17 cellular contexts compared by ENCODE assay signal in the genomic region with DNA sequence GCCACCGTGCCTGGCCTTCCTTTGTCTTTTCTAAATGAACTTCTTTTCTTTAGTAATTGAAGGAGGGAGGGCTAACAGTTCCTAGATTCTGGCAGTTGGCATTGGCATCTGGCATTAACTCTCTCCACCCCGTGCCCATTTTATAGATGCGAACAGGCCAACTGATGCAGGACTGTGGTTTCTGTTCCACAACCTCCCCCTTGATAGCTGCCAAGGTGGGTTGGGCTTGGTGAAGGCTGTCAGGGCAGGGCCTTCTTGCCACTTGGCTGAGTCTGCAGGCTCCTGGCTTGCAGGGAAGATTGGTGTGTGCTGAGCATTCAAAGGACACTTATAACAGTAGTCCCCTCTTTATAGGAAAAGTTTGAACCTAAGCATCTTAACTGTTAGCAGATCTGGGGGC. TPM values are rescaled to one million over a fixed set of nuclear protein-coding genes. Genes with fewer than 3 reads are reported as not detected.
DNase-seq lines count a peak whose midpoint lies in the region; ATAC-seq, FAIRE-seq and TF ChIP-seq lines count a peak whose summit lies in the region.
"Had no signal": no experiment of that assay in that cellular context is flagged by ENCODE, and none has a peak within 500 bp of the region (broad histone marks: within the 10 kb centered on the region; RNA-seq: fewer than 3 reads in every experiment).

No MANE protein-coding gene starts in this region.

- no peaks in the 10 kb centered on the region for H3K9me3 Mint-ChIP-seq in progenitor cell of endocrine pancreas (ENCODE audit: low read depth)
- H3K9me3 Mint-ChIP-seq: T-cell had no signal

- H3K36me3 ChIP-seq in MG63 (no peaks in the 10 kb centered on the region), mammary epithelial cell (ENCODE audit: insufficient read depth, low read length) (no peaks in the 10 kb centered on the region), upper lobe of left lung (no peaks in the 10 kb centered on the region)
- H3K36me3 ChIP-seq: prostate gland, uterus had no signal

- no peak for ATAC-seq in left cardiac atrium
- ATAC-seq in upper lobe of left lung (ENCODE audit: low FRiP score in 2 of 2) = no peak
- ATAC-seq in HG03108 (IDR thresholded peaks at IDR 0.05; ENCODE audit: unreplicated experiment) = no peak
- ATAC-seq: T-cell had no signal

- 11% methylated on average over 3 of the region's 3 CpGs for WGBS in mammary epithelial cell (ENCODE audit: low coverage, missing lambda C conversion rate)
- 69% methylated on average over 2 to 3 of the region's 3 CpGs for WGBS in upper lobe of left lung, 2 donors

- H3K9me3 ChIP-seq in MG63 = no peaks in the 10 kb centered on the region
- H3K9me3 ChIP-seq in mammary epithelial cell (replicated peaks; ENCODE audit: insufficient read depth, low read length) = peaks cover 2% of the 10 kb centered on the region
- H3K9me3 ChIP-seq in upper lobe of left lung = no peaks in the 10 kb centered on the region
- H3K9me3 ChIP-seq: prostate gland, uterus had no signal

- peak; percentile 51 for DNase-seq in cardiac septum (ENCODE audit: low spot score)
- DNase-seq in left cardiac atrium = no peak
- peak; percentile 38 for DNase-seq in MG63
- DNase-seq in mammary epithelial cell = no peak
- DNase-seq in urothelium cell line (ENCODE audit: low spot score) = peak; percentile 4
- DNase-seq in upper lobe of left lung = no peak
- DNase-seq in progenitor cell of endocrine pancreas (ENCODE audit: low spot score, unreplicated experiment) = no peak
- DNase-seq: activated gamma-delta T cell; effector memory CD4-positive, alpha-beta T cell; NCI-H2029; T-cell; uterus had no signal

- no peak overlapping the region for H3K4me3 Mint-ChIP-seq in progenitor cell of endocrine pancreas (ENCODE audit: low read depth)
- H3K4me3 Mint-ChIP-seq: brain, T-cell had no signal

- H3K27ac ChIP-seq in mammary epithelial cell (ENCODE audit: insufficient read depth, low read depth, low read length) (no peak overlapping the region), upper lobe of left lung (no peak overlapping the region)
- H3K27ac ChIP-seq: prostate gland, uterus had no signal

- peaks cover 1% of the 10 kb centered on the region for H3K4me1 Mint-ChIP-seq in progenitor cell of endocrine pancreas (ENCODE audit: low read depth)

- intact Hi-C loops in cardiac septum (cut with DNase I) (no loop called here), left cardiac atrium (cut with DNase I) (no loop called here), mammary epithelial cell (cut with micrococcal nuclease) (no loop called here)

- H3K4me2 ChIP-seq in mammary epithelial cell (ENCODE audit: insufficient read depth, low read depth, low read length) = peak overlapping the region; percentile 28

- H3K27ac Mint-ChIP-seq in progenitor cell of endocrine pancreas = no peak overlapping the region
- H3K27ac Mint-ChIP-seq: brain had no signal

- peaks cover 2% of the 10 kb centered on the region for H3K4me1 ChIP-seq in mammary epithelial cell (ENCODE audit: insufficient read depth, low read length)
- H3K4me1 ChIP-seq in upper lobe of left lung = peaks cover 0 to 17% (median 3%) of the 10 kb centered on the region in 4 donors
- H3K4me1 ChIP-seq: prostate gland, uterus had no signal

- in situ Hi-C loops in mammary epithelial cell (cut with MboI; ENCODE audit: low sequenced_read_pairs in 2 of 2) = no loop called here

- CTCF ChIA-PET in mammary epithelial cell (lab: Charles Lee; ENCODE audit: low non-redundant PET) = no interaction called here

- TF ChIP-seq CTCF in mammary epithelial cell (conservative IDR thresholded peaks at IDR 0.05 in 1 of 2, IDR thresholded peaks at IDR 0.05 in 1 of 2; ENCODE audit: extremely low read depth in 1 of 2, insufficient read depth in 1 of 2, low read depth in 1 of 2, low read length in 2 of 2) (no peak), upper lobe of left lung (IDR thresholded peaks at IDR 0.05) (no peak), progenitor cell of endocrine pancreas (IDR thresholded peaks at IDR 0.05; ENCODE audit: unreplicated experiment) (no peak)

- no TSS peak for BruUV-seq in mammary epithelial cell (replicated peaks; lab: Mats Ljungman, UMichigan)

- no peak for TF ChIP-seq EP300 in upper lobe of left lung (IDR thresholded peaks at IDR 0.05)

- no peak for FAIRE-seq in urothelium cell line (lab: Jason Lieb, UNC)
- FAIRE-seq: K562 had no signal

- H3K9ac ChIP-seq in mammary epithelial cell (ENCODE audit: insufficient read depth, low read length) = no peak overlapping the region

- H3K27me3 Mint-ChIP-seq in progenitor cell of endocrine pancreas = peaks cover 16% of the 10 kb centered on the region
- H3K27me3 Mint-ChIP-seq: T-cell had no signal

- H3K27me3 ChIP-seq in MG63 (no peaks in the 10 kb centered on the region), mammary epithelial cell (ENCODE audit: insufficient read depth, low read length) (no peaks in the 10 kb centered on the region), upper lobe of left lung (peaks cover 0 to 6% (median 0%) of the 10 kb centered on the region in 4 donors)
- H3K27me3 ChIP-seq: uterus had no signal

- H3K4me3 ChIP-seq in MG63 = no peak overlapping the region
- no peak overlapping the region for H3K4me3 ChIP-seq in mammary epithelial cell (replicated peaks in 1 of 3; ENCODE audit: insufficient read depth in 1 of 3, low read depth in 2 of 3, low read length in 3 of 3)
- no peak overlapping the region for H3K4me3 ChIP-seq in upper lobe of left lung
- H3K4me3 ChIP-seq: K562, prostate gland, uterus had no signal

- no peaks in the 10 kb centered on the region for H3K36me3 Mint-ChIP-seq in progenitor cell of endocrine pancreas (ENCODE audit: insufficient read depth)
- H3K36me3 Mint-ChIP-seq: brain, T-cell had no signal

- no peaks in the 10 kb centered on the region for H4K20me1 ChIP-seq in mammary epithelial cell (ENCODE audit: insufficient read depth, low read length)

- dilution Hi-C loops in mammary epithelial cell (cut with HindIII; ENCODE audit: low sequenced_read_pairs) = no loop called here

- no peak for TF ChIP-seq POLR2A in upper lobe of left lung (IDR thresholded peaks at IDR 0.05)

- peak overlapping the region; percentile 29 for H2AFZ ChIP-seq in mammary epithelial cell (ENCODE audit: low read depth, low read length)

- H3K79me2 ChIP-seq in mammary epithelial cell (ENCODE audit: insufficient read depth, low read length) = no peaks in the 10 kb centered on the region

RNA-seq across cellular contexts. Expression of gene SOWAHD, which starts 4.3 kb away (rescaled TPM):
- not detected for total RNA-seq in cardiac septum
- total RNA-seq in left cardiac atrium = under 1 TPM; 0.16 to 0.32 TPM
- total RNA-seq in MG63 (2014; rRNA removed; shearing (Covaris generic); ENCODE audit: low replicate concordance) = 1.2 TPM in 1 of 2 replicates, not detected in the other
- total RNA-seq in mammary epithelial cell = under 1 TPM in 1 of 2 donors, not detected in 1; 0.33 TPM
- polyA plus RNA-seq in mammary epithelial cell = 0.18 TPM
- not detected for polyA minus RNA-seq in mammary epithelial cell
- 10 to 100 TPM in 1 of 6 donors, 1 to 10 TPM in 5; 3.2 to 11.6 (median 4.1) TPM for total RNA-seq in upper lobe of left lung
- 0.69 and 0.91 TPM in 2 replicates for total RNA-seq in progenitor cell of endocrine pancreas
- total RNA-seq: G401, K562 had no signal

RNA-seq across cellular contexts. Expression of gene RPL39, which starts 28.7 kb away (rescaled TPM):
- total RNA-seq in cardiac septum = 733 TPM
- total RNA-seq in left cardiac atrium = 1,000 to 10,000 TPM; 1,171 to 1,199 TPM
- total RNA-seq in MG63 (2014; rRNA removed; shearing (Covaris generic); ENCODE audit: low replicate concordance) = 2,795 and 3,088 TPM in 2 replicates
- 1,000 to 10,000 TPM; 1,137 to 1,408 TPM for total RNA-seq in mammary epithelial cell
- 2,619 TPM for polyA plus RNA-seq in mammary epithelial cell
- polyA minus RNA-seq in mammary epithelial cell = 71.0 TPM
- 1,000 to 10,000 TPM in 4 of 6 donors, 100 to 1,000 TPM in 2; 332 to 2,261 (median 1,214) TPM for total RNA-seq in upper lobe of left lung
- total RNA-seq in progenitor cell of endocrine pancreas = 2,140 and 2,224 TPM in 2 replicates

Comparison
In these comparisons a context has a peak if more than half of its experiments do, and no peak if none do; other contexts are left out.
1. DNase-seq: peak in cardiac septum (single experiment), MG63 (single experiment) and urothelium cell line (single experiment); none in left cardiac atrium (single experiment), mammary epithelial cell (single experiment), upper lobe of left lung (0 of 2) and progenitor cell of endocrine pancreas (single experiment).